21 cellular contexts compared by ENCODE assay signal in the genomic region with DNA sequence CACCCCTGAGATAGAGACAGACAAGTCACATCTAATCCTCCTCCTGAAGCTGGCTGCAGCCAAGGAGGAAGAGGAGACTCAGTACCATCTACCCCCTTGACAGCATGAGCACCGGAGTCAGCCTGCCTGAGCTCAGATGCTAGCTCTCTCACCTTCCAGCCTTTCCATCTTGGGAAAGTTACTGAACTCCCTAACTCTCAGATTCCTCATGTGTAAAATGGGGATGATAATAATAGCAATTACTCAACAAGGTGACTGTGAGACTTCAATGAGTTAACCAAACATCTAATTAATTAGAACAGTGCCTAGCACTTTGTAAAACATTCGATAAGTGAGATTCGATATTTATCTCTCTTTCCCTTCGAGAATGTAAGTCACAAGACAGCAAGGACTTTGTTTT.
"Had no signal": no experiment of that assay in that cellular context is flagged by ENCODE, and none has a peak within 500 bp of the region (broad histone marks: within the 10 kb centered on the region; RNA-seq: fewer than 3 reads in every experiment).

No MANE protein-coding gene starts in this region.

- H3K4me2 ChIP-seq: hepatocyte had no signal

- H3K36me3 ChIP-seq: ascending aorta, esophagus squamous epithelium, right atrium auricular region, tibial artery, uterus had no signal

- ATAC-seq: activated CD8-positive, alpha-beta T cell treated with anti-CD3 and anti-CD28 coated beads, Interleukin-2, amount 10 ng/mL, durations not matched to agents 7 days and 5 days; left lobe of liver; mucosa of descending colon; natural killer cell treated with Interleukin-12 subunit alpha and Interleukin-12 subunit beta and Interleukin-15 and Interleukin-18, amount 100 ng/mL, for 72 hours had no signal

- H2AFZ ChIP-seq: hepatocyte had no signal

- H3K9me3 ChIP-seq: ascending aorta, esophagus squamous epithelium, mucosa of descending colon, right atrium auricular region, tibial artery, uterus had no signal

- FAIRE-seq: endothelial cell of umbilical vein had no signal

- H3K27me3 ChIP-seq: ascending aorta, esophagus squamous epithelium, hepatocyte, right atrium auricular region, tibial artery, uterus had no signal

- H3K27ac ChIP-seq: ascending aorta, esophagus squamous epithelium, hepatocyte, right atrium auricular region, skin epidermis, tibial artery, uterus had no signal

- DNase-seq: activated CD4-positive, alpha-beta T cell treated with anti-CD3 and anti-CD28 coated beads for 4 hours; activated CD8-positive, alpha-beta memory T cell treated with anti-CD3 and anti-CD28 coated beads, Interleukin-2, amount 50 U/mL, for 4 hours; activated CD8-positive, alpha-beta T cell treated with anti-CD3 and anti-CD28 coated beads, Interleukin-2, amount 10 ng/mL, durations not matched to agents 7 days and 5 days; esophagus squamous epithelium; islet precursor cell; mammary epithelial cell; nucleus accumbens; posterior cingulate gyrus; stimulated activated CD4-positive, alpha-beta T cell treated with anti-CD3 and anti-CD28 coated beads, Interleukin-15, amount 100 ng/mL, for 24 hours; stimulated activated CD4-positive, alpha-beta T cell treated with anti-CD3 and anti-CD28 coated beads, Interleukin-4, amount 100 ng/mL, for 1 hour; stimulated activated naive CD4-positive, alpha-beta T cell; tibial artery; uterus had no signal

- H3K4me3 ChIP-seq: ascending aorta, esophagus squamous epithelium, hepatocyte, mucosa of descending colon, right atrium auricular region, skin epidermis, tibial artery, uterus had no signal
